In genomic region chr20:38932457-38933120, GRCh38 we compare ENCODE assay signal across 1 cellular context.
A peak's percentile ranks its signal among the peaks of the same experiment; 100 is the strongest.
TF ChIP-seq lines count a peak whose summit lies in the region.

No MANE protein-coding gene starts in this region.

TF ChIP-seq in HepG2, 621 proteins besides CTCF, POLR2A, EP300 and RAD21 (continued from another document):
- TF ChIP-seq SKI (IDR thresholded peaks at IDR 0.05; ENCODE audit: partially characterized antibody) (no peak), TFDP2 (CRISPR knock-in tag; IDR thresholded peaks at IDR 0.05) (no peak), MYC (CRISPR knock-in tag; IDR thresholded peaks at IDR 0.05; ENCODE audit: borderline replicate concordance) (no peak), ZNF510 (CRISPR knock-in tag; IDR thresholded peaks at IDR 0.05; ENCODE audit: low read depth) (no peak), ELF3 (CRISPR knock-in tag; IDR thresholded peaks at IDR 0.05) (no peak), HOXA9 (CRISPR knock-in tag; IDR thresholded peaks at IDR 0.05; ENCODE audit: borderline replicate concordance) (no peak), PAF1 (CRISPR knock-in tag; IDR thresholded peaks at IDR 0.05) (no peak), NFATC3 (CRISPR knock-in tag; IDR thresholded peaks at IDR 0.05) (0 out of 2 replicates have a peak, but pooled peaks have one; percentile 56)
- TF ChIP-seq, protein P1, sequence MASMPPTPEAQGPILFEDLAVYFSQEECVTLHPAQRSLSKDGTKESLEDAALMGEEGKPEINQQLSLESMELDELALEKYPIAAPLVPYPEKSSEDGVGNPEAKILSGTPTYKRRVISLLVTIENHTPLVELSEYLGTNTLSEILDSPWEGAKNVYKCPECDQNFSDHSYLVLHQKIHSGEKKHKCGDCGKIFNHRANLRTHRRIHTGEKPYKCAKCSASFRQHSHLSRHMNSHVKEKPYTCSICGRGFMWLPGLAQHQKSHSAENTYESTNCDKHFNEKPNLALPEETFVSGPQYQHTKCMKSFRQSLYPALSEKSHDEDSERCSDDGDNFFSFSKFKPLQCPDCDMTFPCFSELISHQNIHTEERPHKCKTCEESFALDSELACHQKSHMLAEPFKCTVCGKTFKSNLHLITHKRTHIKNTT (CRISPR knock-in tag; IDR thresholded peaks at IDR 0.05) = no peak
